ENCODE assay signal across 8 cellular contexts in genomic region chr10:75099952-75100763, GRCh38. TPM values are rescaled to one million over a fixed set of nuclear protein-coding genes. Genes with fewer than 3 reads are reported as not detected.
DNase-seq lines count a peak whose midpoint lies in the region; ATAC-seq and TF ChIP-seq lines count a peak whose summit lies in the region.

No MANE protein-coding gene starts in this region.

- DNase-seq in DND-41 (peak; percentile 79), LHCN-M2 (ENCODE audit: low read depth) (peak; percentile 40), WERI-Rb-1 (peak; percentile 86), MCF 10A (ENCODE audit: unreplicated experiment) (peak; percentile 70), islet precursor cell (peak; percentile 88)
- peak; percentile 88 for DNase-seq in stimulated activated CD4-positive, alpha-beta T cell treated with anti-CD3 and anti-CD28 coated beads, Interleukin-15, amount 100 ng/mL, for 24 hours

- H3K4me2 ChIP-seq in DND-41 (ENCODE audit: insufficient read depth, low read length): no peak overlapping the region

- no peaks in the 10 kb centered on the region for H3K79me2 ChIP-seq in DND-41 (ENCODE audit: insufficient read depth, low read length)

- no peaks in the 10 kb centered on the region for H3K27me3 Mint-ChIP-seq in MCF 10A (ENCODE audit: insufficient read depth, unreplicated experiment)

- no peaks in the 10 kb centered on the region for H3K36me3 ChIP-seq in DND-41 (ENCODE audit: insufficient read depth, low read length)
- H3K36me3 ChIP-seq in WERI-Rb-1: no peaks in the 10 kb centered on the region

- H3K27ac Mint-ChIP-seq in MCF 10A (ENCODE audit: low read depth, unreplicated experiment): no peak overlapping the region

- H4K20me1 ChIP-seq in DND-41 (ENCODE audit: insufficient read depth, low read length): no peaks in the 10 kb centered on the region

- peaks cover 5% of the 10 kb centered on the region for H3K36me3 Mint-ChIP-seq in MCF 10A (ENCODE audit: insufficient read depth, unreplicated experiment)

- no peaks in the 10 kb centered on the region; the same call in 1 of the 2 replicates for H3K4me1 ChIP-seq in DND-41 (ENCODE audit: insufficient read depth, low read length)

- POLR2A ChIA-PET in MCF 10A (lab: Yijun Ruan, JAX): no interaction called here

- ATAC-seq in DND-41 (ENCODE audit: insufficient read depth, low read depth): peak; percentile 97
- ATAC-seq in GM21528 (IDR thresholded peaks at IDR 0.05; ENCODE audit: low FRiP score, unreplicated experiment): peak; percentile 73
- ATAC-seq in HG03520 (IDR thresholded peaks at IDR 0.05; ENCODE audit: unreplicated experiment): no peak

- H3K4me1 Mint-ChIP-seq in MCF 10A (ENCODE audit: insufficient read depth, unreplicated experiment): no peaks in the 10 kb centered on the region

- no peak overlapping the region for H3K4me3 Mint-ChIP-seq in MCF 10A (ENCODE audit: unreplicated experiment)

- no peaks in the 10 kb centered on the region for H3K9me3 ChIP-seq in DND-41 (ENCODE audit: insufficient read depth, low read length, severe bottlenecking)
- no peaks in the 10 kb centered on the region for H3K9me3 ChIP-seq in WERI-Rb-1 (ENCODE audit: severe bottlenecking)

- CTCF ChIA-PET in MCF 10A (lab: Yijun Ruan, JAX): interaction anchor here (0.5 to 4.6 kb wide), 18 partner anchors 9 to 1266 kb away, joined by 3 to 29 read pairs (median 3); a partner anchor contains a TSS

- no peaks in the 10 kb centered on the region for H3K27me3 ChIP-seq in DND-41 (ENCODE audit: insufficient read depth, low read length, poor library complexity)
- no peaks in the 10 kb centered on the region for H3K27me3 ChIP-seq in WERI-Rb-1 (ENCODE audit: insufficient read depth, low read depth, severe bottlenecking)

- H2AFZ ChIP-seq in DND-41 (ENCODE audit: low read depth, low read length): peak overlapping the region; percentile 27; the same call in 1 of the 2 replicates

- TF ChIP-seq CTCF in DND-41 (IDR thresholded peaks at IDR 0.05; ENCODE audit: borderline replicate concordance, extremely low read depth, low read length, poor library complexity, severe bottlenecking): peak; percentile 97
- TF ChIP-seq CTCF in WERI-Rb-1 (IDR thresholded peaks at IDR 0.05; ENCODE audit: low read depth, low read length): peak; percentile 97
- TF ChIP-seq CTCF in MCF 10A (IDR thresholded peaks at IDR 0.05; ENCODE audit: unreplicated experiment): peak; percentile 95

- no peaks in the 10 kb centered on the region for H3K9me3 Mint-ChIP-seq in MCF 10A (ENCODE audit: unreplicated experiment)

- intact Hi-C loops in MCF 10A (cut with micrococcal nuclease): loop anchor here (1.0 to 10.0 kb wide), 5 partner anchors 78 to 856 kb away; partner anchors contain the start of gene KAT6B

- H3K27ac ChIP-seq in DND-41 (ENCODE audit: low read length): no peak overlapping the region
- H3K27ac ChIP-seq in WERI-Rb-1: peak overlapping the region; percentile 51

- H3K9ac ChIP-seq in DND-41 (ENCODE audit: low read depth, low read length): no peak overlapping the region

- no TSS peak for BruUV-seq in MCF 10A (replicated peaks; lab: Mats Ljungman, UMichigan)

- H3K4me3 ChIP-seq in DND-41 (ENCODE audit: low read depth in 1 of 2, low read length in 2 of 2) (no peak overlapping the region), WERI-Rb-1 (ENCODE audit: low read depth, low read length) (no peak overlapping the region)

RNA-seq across cellular contexts. Expression of gene SAMD8, which starts 11.3 kb away (rescaled TPM):
- total RNA-seq in LHCN-M2 (2014; rRNA removed) (26.1 TPM in 2 replicates), MCF 10A (2022) (28.1 and 33.9 TPM in 2 replicates)
- polyA plus RNA-seq in LHCN-M2 (2012): 5.2 TPM
